10 cellular contexts compared by ENCODE assay signal in genomic region chr2:197304556-197305011, GRCh38. TPM values are rescaled to one million over a fixed set of nuclear protein-coding genes. Genes with fewer than 3 reads are reported as not detected.
DNase-seq lines count a peak whose midpoint lies in the region; ATAC-seq and TF ChIP-seq lines count a peak whose summit lies in the region.
"Had no signal": no experiment of that assay in that cellular context is flagged by ENCODE, and none has a peak within 500 bp of the region (broad histone marks: within the 10 kb centered on the region; RNA-seq: fewer than 3 reads in every experiment).

No MANE protein-coding gene starts in this region.

- TF ChIP-seq POLR2A in sigmoid colon (IDR thresholded peaks at IDR 0.05) = no peak

- peak overlapping the region; percentile 92 for H3K27ac Mint-ChIP-seq in activated CD4-positive, alpha-beta T cell treated with anti-CD3 and anti-CD28 coated beads, Interleukin-2, amount 10 ng/mL, durations not matched to agents 7 days and 5 days
- H3K27ac Mint-ChIP-seq in activated B cell treated with CpG ODN at 0.5 μM for 24 hours = peak overlapping the region; percentile 95
- peak overlapping the region; percentile 99 for H3K27ac Mint-ChIP-seq in stimulated activated naive CD8-positive, alpha-beta T cell treated with anti-CD3 and anti-CD28 coated beads, Interleukin-15, Interleukin-2, amounts not matched to agents 100 ng/mL and 50 ng/mL, for 24 hours

- CTCF ChIA-PET in activated CD4-positive, alpha-beta T cell treated with anti-CD3 and anti-CD28 coated beads, Interleukin-2, amount 10 ng/mL, durations not matched to agents 7 days and 5 days (lab: Charles Lee) = interaction anchor here (0.6 to 1.9 kb wide), 4 partner anchors 10 to 132 kb away, joined by 3 to 6 read pairs (median 5); no protein-coding TSS in a partner anchor
- CTCF ChIA-PET in activated B cell treated with CpG ODN at 0.5 μM for 24 hours (lab: Charles Lee) = interaction anchor here (1.0 to 8.2 kb wide), 5 partner anchors 10 to 190 kb away, joined by 3 to 81 read pairs (median 26); no protein-coding TSS in a partner anchor

- peaks cover 76% of the 10 kb centered on the region for H3K4me1 Mint-ChIP-seq in activated CD4-positive, alpha-beta T cell treated with anti-CD3 and anti-CD28 coated beads, Interleukin-2, amount 10 ng/mL, durations not matched to agents 7 days and 5 days
- peaks cover 93% of the 10 kb centered on the region for H3K4me1 Mint-ChIP-seq in activated B cell treated with CpG ODN at 0.5 μM for 24 hours
- peaks cover 95% of the 10 kb centered on the region for H3K4me1 Mint-ChIP-seq in stimulated activated naive CD8-positive, alpha-beta T cell treated with anti-CD3 and anti-CD28 coated beads, Interleukin-15, Interleukin-2, amounts not matched to agents 100 ng/mL and 50 ng/mL, for 24 hours (ENCODE audit: low read depth)

- H3K27me3 ChIP-seq in sigmoid colon = no peaks in the 10 kb centered on the region

- H3K4me3 Mint-ChIP-seq in activated CD4-positive, alpha-beta T cell treated with anti-CD3 and anti-CD28 coated beads, Interleukin-2, amount 10 ng/mL, durations not matched to agents 7 days and 5 days = peak overlapping the region; percentile 89
- H3K4me3 Mint-ChIP-seq in activated B cell treated with CpG ODN at 0.5 μM for 24 hours = peak overlapping the region; percentile 74
- H3K4me3 Mint-ChIP-seq in stimulated activated naive CD8-positive, alpha-beta T cell treated with anti-CD3 and anti-CD28 coated beads, Interleukin-15, Interleukin-2, amounts not matched to agents 100 ng/mL and 50 ng/mL, for 24 hours = peak overlapping the region; percentile 97

- H3K27ac ChIP-seq in sigmoid colon = no peak overlapping the region
- H3K27ac ChIP-seq: C4-2B had no signal

- no peak for DNase-seq in activated CD4-positive, alpha-beta T cell treated with anti-CD3 and anti-CD28 coated beads, Interleukin-2, amount 10 ng/mL, durations not matched to agents 7 days and 5 days
- no peak for DNase-seq in activated CD4-positive, alpha-beta T cell treated with anti-CD3 and anti-CD28 coated beads, Interleukin-2, amount 50 U/mL, for 1 hour
- DNase-seq in activated B cell treated with CpG ODN at 0.5 μM for 24 hours (no peak), sigmoid colon (no peak), 8988T (no peak), kidney tubule cell (ENCODE audit: low spot score) (no peak)

- ATAC-seq in HG02973 (IDR thresholded peaks at IDR 0.05; ENCODE audit: unreplicated experiment) = peak; percentile 44
- ATAC-seq in activated B cell treated with CpG ODN at 0.5 μM for 24 hours (ENCODE audit: low read depth) = peak; percentile 5

- 67 to 73% methylated on average over 3 of the region's 3 CpGs for WGBS in sigmoid colon, 2 donors

- H3K9me3 ChIP-seq in sigmoid colon = no peaks in the 10 kb centered on the region

- H3K4me3 ChIP-seq in sigmoid colon = no peak overlapping the region
- H3K4me3 ChIP-seq: skin epidermis had no signal

- no peaks in the 10 kb centered on the region for H3K27me3 Mint-ChIP-seq in activated CD4-positive, alpha-beta T cell treated with anti-CD3 and anti-CD28 coated beads, Interleukin-2, amount 10 ng/mL, durations not matched to agents 7 days and 5 days
- no peaks in the 10 kb centered on the region for H3K27me3 Mint-ChIP-seq in activated B cell treated with CpG ODN at 0.5 μM for 24 hours
- H3K27me3 Mint-ChIP-seq in stimulated activated naive CD8-positive, alpha-beta T cell treated with anti-CD3 and anti-CD28 coated beads, Interleukin-15, Interleukin-2, amounts not matched to agents 100 ng/mL and 50 ng/mL, for 24 hours = no peaks in the 10 kb centered on the region

- intact Hi-C loops in activated B cell treated with CpG ODN at 0.5 μM for 24 hours (cut with micrococcal nuclease) = no loop called here
- intact Hi-C loops in sigmoid colon (cut with DNase I) = loop anchor here (5.0 kb wide), 1 partner anchor 47 kb away; no protein-coding TSS in a partner anchor

- no peak for TF ChIP-seq CTCF in activated B cell treated with CpG ODN at 0.5 μM for 24 hours (IDR thresholded peaks at IDR 0.05)
- no peak for TF ChIP-seq CTCF in sigmoid colon (IDR thresholded peaks at IDR 0.05)

- no peaks in the 10 kb centered on the region for H3K9me3 Mint-ChIP-seq in activated CD4-positive, alpha-beta T cell treated with anti-CD3 and anti-CD28 coated beads, Interleukin-2, amount 10 ng/mL, durations not matched to agents 7 days and 5 days
- no peaks in the 10 kb centered on the region for H3K9me3 Mint-ChIP-seq in activated B cell treated with CpG ODN at 0.5 μM for 24 hours
- no peaks in the 10 kb centered on the region for H3K9me3 Mint-ChIP-seq in stimulated activated naive CD8-positive, alpha-beta T cell treated with anti-CD3 and anti-CD28 coated beads, Interleukin-15, Interleukin-2, amounts not matched to agents 100 ng/mL and 50 ng/mL, for 24 hours

- POLR2A ChIA-PET in activated CD4-positive, alpha-beta T cell treated with anti-CD3 and anti-CD28 coated beads, Interleukin-2, amount 10 ng/mL, durations not matched to agents 7 days and 5 days (lab: Charles Lee) = no interaction called here
- POLR2A ChIA-PET in activated B cell treated with CpG ODN at 0.5 μM for 24 hours (lab: Charles Lee) = interaction anchor here (1.0 to 9.3 kb wide), 9 partner anchors 8 to 159 kb away, joined by 4 to 173 read pairs (median 7); no protein-coding TSS in a partner anchor

- peaks cover 68% of the 10 kb centered on the region for H3K36me3 Mint-ChIP-seq in activated CD4-positive, alpha-beta T cell treated with anti-CD3 and anti-CD28 coated beads, Interleukin-2, amount 10 ng/mL, durations not matched to agents 7 days and 5 days (ENCODE audit: low read depth)
- peaks cover 33% of the 10 kb centered on the region for H3K36me3 Mint-ChIP-seq in activated B cell treated with CpG ODN at 0.5 μM for 24 hours (ENCODE audit: low read depth)
- H3K36me3 Mint-ChIP-seq in stimulated activated naive CD8-positive, alpha-beta T cell treated with anti-CD3 and anti-CD28 coated beads, Interleukin-15, Interleukin-2, amounts not matched to agents 100 ng/mL and 50 ng/mL, for 24 hours (ENCODE audit: low read depth) = peaks cover 45% of the 10 kb centered on the region

- no peak for TF ChIP-seq EP300 in sigmoid colon (IDR thresholded peaks at IDR 0.05)

- peaks cover 0 to 41% (median 33%) of the 10 kb centered on the region in 4 donors for H3K4me1 ChIP-seq in sigmoid colon

- no peaks in the 10 kb centered on the region for H3K36me3 ChIP-seq in sigmoid colon

RNA-seq across cellular contexts. Expression of gene ANKRD44, which starts 6.0 kb away (rescaled TPM):
- 100 to 1,000 TPM; 223 to 283 TPM for total RNA-seq in activated CD4-positive, alpha-beta T cell treated with anti-CD3 and anti-CD28 coated beads, Interleukin-2, amount 10 ng/mL, durations not matched to agents 7 days and 5 days
- total RNA-seq in activated B cell treated with CpG ODN at 0.5 μM for 24 hours (154 and 185 TPM in 2 replicates), sigmoid colon (10 to 100 TPM; 34.2 to 41.1 (median 37.6) TPM)
- polyA plus RNA-seq in sigmoid colon = 10 to 100 TPM in 1 of 3 donors, 1 to 10 TPM in 2; 1.2 to 21.3 (median 1.8) TPM
